In genomic region chr11:61896665-61897386, GRCh38 we compare ENCODE assay signal across 20 cellular contexts. TPM values are rescaled to one million over a fixed set of nuclear protein-coding genes. Genes with fewer than 3 reads are reported as not detected.
DNase-seq lines count a peak whose midpoint lies in the region; ATAC-seq, FAIRE-seq and TF ChIP-seq lines count a peak whose summit lies in the region.
"Had no signal": no experiment of that assay in that cellular context is flagged by ENCODE, and none has a peak within 500 bp of the region (broad histone marks: within the 10 kb centered on the region; RNA-seq: fewer than 3 reads in every experiment).

No MANE protein-coding gene starts in this region.

- peak overlapping the region; percentile 75 for H2AFZ ChIP-seq in mammary epithelial cell (ENCODE audit: low read depth, low read length)

- WGBS in A549 (ENCODE audit: missing lambda C conversion rate): 83% methylated on average over 15 of the region's 15 CpGs
- WGBS in mammary epithelial cell (ENCODE audit: low coverage, missing lambda C conversion rate): 17% methylated on average over 15 of the region's 15 CpGs
- WGBS in gastroesophageal sphincter (ENCODE audit: low coverage in 1 of 2), 2 donors: 51% methylated on average over 3 of the region's 15 CpGs; no CpG with 5 or more reads in 1 of the 2 donors

- H3K79me2 ChIP-seq in mammary epithelial cell (ENCODE audit: insufficient read depth, low read length): no peaks in the 10 kb centered on the region

- H3K4me1 ChIP-seq in A549 (peaks cover 32% of the 10 kb centered on the region), mammary epithelial cell (ENCODE audit: insufficient read depth, low read length) (peaks cover 19% of the 10 kb centered on the region), gastroesophageal sphincter (peaks cover 0 to 32% (median 17%) of the 10 kb centered on the region in 3 donors)
- H3K4me1 ChIP-seq: uterus had no signal

- no peak for DNase-seq in A549 (ENCODE audit: low read depth in 1 of 2, low spot score in 1 of 2)
- DNase-seq in mammary epithelial cell: no peak
- DNase-seq in GF-D8 (lab: John Stamatoyannopoulos, UW): no peak
- no peak for DNase-seq in NOMO-1 (lab: John Stamatoyannopoulos, UW; ENCODE audit: unreplicated experiment in 2 of 2)

- H3K27me3 ChIP-seq in mammary epithelial cell (ENCODE audit: insufficient read depth, low read length) (no peaks in the 10 kb centered on the region), gastroesophageal sphincter (no peaks in the 10 kb centered on the region)
- H3K27me3 ChIP-seq: BLaER1 treated with 17β-estradiol and CSF1 and Interleukin-3, amounts not matched to agents 10 nM and 100 nM; Peyer's patch; uterus had no signal

- H4K20me1 ChIP-seq in mammary epithelial cell (ENCODE audit: insufficient read depth, low read length): no peaks in the 10 kb centered on the region

- H3K9ac ChIP-seq in mammary epithelial cell (ENCODE audit: insufficient read depth, low read length): no peak overlapping the region
- H3K9ac ChIP-seq: KMS-11 had no signal

- in situ Hi-C loops in mammary epithelial cell (cut with MboI; ENCODE audit: low sequenced_read_pairs in 2 of 2): loop anchor here in 1 of 2 donors (5.0 kb wide), 2 partner anchors 50 to 180 kb away; no protein-coding TSS in a partner anchor

- no peak overlapping the region for H3K4me2 ChIP-seq in A549
- peak overlapping the region; percentile 15 for H3K4me2 ChIP-seq in mammary epithelial cell (ENCODE audit: insufficient read depth, low read depth, low read length)
- H3K4me2 ChIP-seq: KMS-11 had no signal

- no TSS peak for BruUV-seq in mammary epithelial cell (replicated peaks; lab: Mats Ljungman, UMichigan)

- CTCF ChIA-PET in A549 (lab: Yijun Ruan, JAX): interaction anchor here (0.6 to 19.8 kb wide), 39 partner anchors 7 to 724 kb away, joined by 3 to 565 read pairs (median 6); partner anchors contain the start of genes BEST1, FADS3, FTH1 and RAB3IL1
- CTCF ChIA-PET in mammary epithelial cell (lab: Charles Lee; ENCODE audit: low non-redundant PET): interaction anchor here (1.1 kb wide), 1 partner anchor 50 kb away, joined by 11 read pairs; no protein-coding TSS in a partner anchor

- no peak overlapping the region for H3K4me3 ChIP-seq in A549
- no peak overlapping the region for H3K4me3 ChIP-seq in mammary epithelial cell (replicated peaks in 1 of 3; ENCODE audit: insufficient read depth in 1 of 3, low read depth in 2 of 3, low read length in 3 of 3)
- no peak overlapping the region for H3K4me3 ChIP-seq in gastroesophageal sphincter
- H3K4me3 ChIP-seq: BLaER1 treated with 17β-estradiol and CSF1 and Interleukin-3, amounts not matched to agents 10 nM and 100 nM; Peyer's patch; SK-N-MC; uterus had no signal

- TF ChIP-seq RAD21 in A549 (conservative IDR thresholded peaks at IDR 0.05 in 1 of 2, IDR thresholded peaks at IDR 0.05 in 1 of 2) (no peak), Ishikawa (IDR thresholded peaks at IDR 0.05; ENCODE audit: low read depth) (no peak)

- TF ChIP-seq EP300 in A549 (IDR thresholded peaks at IDR 0.05): no peak
- no peak for TF ChIP-seq EP300 in Ishikawa (IDR thresholded peaks at IDR 0.05; ENCODE audit: borderline replicate concordance)
- TF ChIP-seq EP300 in gastroesophageal sphincter (IDR thresholded peaks at IDR 0.05): no peak

- H3K36me3 ChIP-seq in mammary epithelial cell (ENCODE audit: insufficient read depth, low read length): no peaks in the 10 kb centered on the region
- H3K36me3 ChIP-seq in gastroesophageal sphincter: peaks cover 0 to 42% of the 10 kb centered on the region in 2 donors
- H3K36me3 ChIP-seq: uterus had no signal

- TF ChIP-seq CTCF in A549 (IDR thresholded peaks at IDR 0.05) (no peak), mammary epithelial cell (conservative IDR thresholded peaks at IDR 0.05 in 1 of 2, IDR thresholded peaks at IDR 0.05 in 1 of 2; ENCODE audit: extremely low read depth in 1 of 2, insufficient read depth in 1 of 2, low read depth in 1 of 2, low read length in 2 of 2) (no peak), gastroesophageal sphincter (IDR thresholded peaks at IDR 0.05) (no peak)

- TF ChIP-seq POLR2A in A549 (IDR thresholded peaks at IDR 0.05; ENCODE audit: low read length) (no peak), gastroesophageal sphincter (IDR thresholded peaks at IDR 0.05) (no peak)

- peak overlapping the region; percentile 66 to 82; a peak in 4 of 6 replicates for H3K27ac ChIP-seq in A549
- no peak overlapping the region for H3K27ac ChIP-seq in mammary epithelial cell (ENCODE audit: insufficient read depth, low read depth, low read length)
- peak overlapping the region in 3 of 4 donors; percentile 50 to 75 (median 54) for H3K27ac ChIP-seq in gastroesophageal sphincter
- H3K27ac ChIP-seq: KMS-11, Peyer's patch, SK-N-MC had no signal

- ATAC-seq in A549: no peak
- no peak for ATAC-seq in gastroesophageal sphincter
- ATAC-seq in HG03565 (IDR thresholded peaks at IDR 0.05; ENCODE audit: unreplicated experiment): no peak
- ATAC-seq in HG03097 (IDR thresholded peaks at IDR 0.05; ENCODE audit: low FRiP score, unreplicated experiment): no peak

- POLR2A ChIA-PET in A549 (lab: Yijun Ruan, JAX): interaction anchor here (1.1 kb wide), 1 partner anchor 51 kb away, joined by 5 read pairs; no protein-coding TSS in a partner anchor

- dilution Hi-C loops in mammary epithelial cell (cut with HindIII; ENCODE audit: low sequenced_read_pairs): no loop called here

- no peak for FAIRE-seq in A549 (lab: Jason Lieb, UNC)
- FAIRE-seq: D721Med, endometrium, H54 had no signal

- H3K9me3 ChIP-seq in A549 (no peaks in the 10 kb centered on the region), mammary epithelial cell (replicated peaks; ENCODE audit: insufficient read depth, low read length) (no peaks in the 10 kb centered on the region), gastroesophageal sphincter (no peaks in the 10 kb centered on the region)
- H3K9me3 ChIP-seq: BLaER1 treated with 17β-estradiol and CSF1 and Interleukin-3, amounts not matched to agents 10 nM and 100 nM; Peyer's patch; uterus had no signal

- intact Hi-C loops in mammary epithelial cell (cut with micrococcal nuclease): loop anchor here (1.0 to 5.0 kb wide), 4 partner anchors 26 to 211 kb away; no protein-coding TSS in a partner anchor

TF ChIP-seq in A549, 52 proteins besides CTCF, POLR2A, EP300 and RAD21:
- TF ChIP-seq CBX2 (IDR thresholded peaks at IDR 0.05; ENCODE audit: borderline replicate concordance, low read depth): no peak

TF ChIP-seq in Ishikawa, 13 proteins besides CTCF, POLR2A, EP300 and RAD21 (continues in another document):
- TF ChIP-seq FOXM1 (IDR thresholded peaks at IDR 0.05; ENCODE audit: borderline replicate concordance, low read depth) (no peak), YY1 (IDR thresholded peaks at IDR 0.05; ENCODE audit: low read depth) (no peak), TCF12 (IDR thresholded peaks at IDR 0.05; ENCODE audit: low read depth) (no peak), TEAD4 (IDR thresholded peaks at IDR 0.05) (no peak), EGR1 (IDR thresholded peaks at IDR 0.05) (no peak), NFIC (IDR thresholded peaks at IDR 0.05) (peak; percentile 40; the same call in 1 of the 2 replicates), MAX (IDR thresholded peaks at IDR 0.05) (peak; percentile 42), ZBTB7A (IDR thresholded peaks at IDR 0.05; ENCODE audit: low read depth) (no peak)

RNA-seq across cellular contexts. Expression of gene FADS3, which starts 5.5 kb away (rescaled TPM):
- polyA plus RNA-seq in A549 (2011; rRNA removed) (17.5 and 22.3 TPM in 2 replicates), A549 (2017; fragmentation: RNase III; extraction: RNeasy Plus Mini Kit Qiagen cat#74134 plus additional on column Dnase treatment) (36.3 to 43.5 TPM (median 42.9 TPM) in 3 replicates), mammary epithelial cell (128 TPM)
- 44.6 and 54.6 TPM in 2 replicates for polyA plus RNA-seq in A549 (2012; cell fraction: cytosol; rRNA removed)
- 235 and 296 TPM in 2 replicates for polyA plus RNA-seq in A549 (2012; cell fraction: nucleus; rRNA removed)
- polyA minus RNA-seq in A549 (2011; rRNA and poly(A)+ RNA removed): 30.0 and 30.5 TPM in 2 replicates
- total RNA-seq in mammary epithelial cell (100 to 1,000 TPM; 149 to 429 TPM), gastroesophageal sphincter (10 to 100 TPM; 41.6 to 81.6 (median 60.5) TPM)
- 183 TPM for polyA minus RNA-seq in mammary epithelial cell

RNA-seq across cellular contexts. Expression of gene RAB3IL1, which starts 20.5 kb away (rescaled TPM):
- 3.8 and 5.8 TPM in 2 replicates for polyA plus RNA-seq in A549 (2011; rRNA removed)
- 8.7 and 11.4 TPM in 2 replicates for polyA plus RNA-seq in A549 (2012; cell fraction: cytosol; rRNA removed)
- 10.1 and 10.9 TPM in 2 replicates for polyA plus RNA-seq in A549 (2012; cell fraction: nucleus; rRNA removed)
- polyA plus RNA-seq in A549 (2017; fragmentation: RNase III; extraction: RNeasy Plus Mini Kit Qiagen cat#74134 plus additional on column Dnase treatment): 5.0 to 6.6 TPM (median 6.2 TPM) in 3 replicates
- 2.6 and 4.4 TPM in 2 replicates for polyA minus RNA-seq in A549 (2011; rRNA and poly(A)+ RNA removed)
- 1 to 10 TPM; 1.4 to 2.3 TPM for total RNA-seq in mammary epithelial cell
- 1.00 TPM for polyA plus RNA-seq in mammary epithelial cell
- polyA minus RNA-seq in mammary epithelial cell: 0.57 TPM
- 10 to 100 TPM; 11.5 to 22.1 (median 14.7) TPM for total RNA-seq in gastroesophageal sphincter
- total RNA-seq: activated CD4-positive, alpha-beta T cell treated with anti-CD3 and anti-CD28 coated beads, Interleukin-2, amount 10 ng/mL, durations not matched to agents 7 days and 5 days; activated CD8-positive, alpha-beta memory T cell treated with anti-CD3 and anti-CD28 coated beads, Interleukin-2, amount 10 ng/mL, durations not matched to agents 7 days and 5 days; T-helper 17 cell had no signal

RNA-seq across cellular contexts. Expression of gene BEST1, which starts 53.3 kb away (rescaled TPM):
- polyA plus RNA-seq in A549 (2011; rRNA removed) (1.2 and 1.5 TPM in 2 replicates), A549 (2017; fragmentation: RNase III; extraction: RNeasy Plus Mini Kit Qiagen cat#74134 plus additional on column Dnase treatment) (0.98 to 2.1 TPM (median 1.9 TPM) in 3 replicates), mammary epithelial cell (0.14 TPM)
- 0.23 and 0.29 TPM in 2 replicates for polyA plus RNA-seq in A549 (2012; cell fraction: cytosol; rRNA removed)
- 0.22 and 0.32 TPM in 2 replicates for polyA plus RNA-seq in A549 (2012; cell fraction: nucleus; rRNA removed)
- 2.0 and 2.2 TPM in 2 replicates for polyA minus RNA-seq in A549 (2011; rRNA and poly(A)+ RNA removed)
- total RNA-seq in mammary epithelial cell (under 1 TPM; 0.24 to 0.67 TPM), gastroesophageal sphincter (1 to 10 TPM; 3.0 to 4.0 (median 3.4) TPM)
- polyA minus RNA-seq in mammary epithelial cell: 0.26 TPM
- total RNA-seq: activated CD4-positive, alpha-beta T cell treated with anti-CD3 and anti-CD28 coated beads, Interleukin-2, amount 10 ng/mL, durations not matched to agents 7 days and 5 days; activated CD8-positive, alpha-beta memory T cell treated with anti-CD3 and anti-CD28 coated beads, Interleukin-2, amount 10 ng/mL, durations not matched to agents 7 days and 5 days; activated T-helper 1 cell treated with anti-CD3 and anti-CD28 coated beads, Interleukin-12 subunit alpha, Interleukin-12 subunit beta, Interleukin-2, Interleukin-4 antibody, amounts not matched to agents 30 ng/mL and 10 ng/mL and 1 ng/mL, durations not matched to agents 14 hours and 24 hours and 36 hours had no signal
